Comparison of ENCODE assay signal across 8 cellular contexts in the genomic region with DNA sequence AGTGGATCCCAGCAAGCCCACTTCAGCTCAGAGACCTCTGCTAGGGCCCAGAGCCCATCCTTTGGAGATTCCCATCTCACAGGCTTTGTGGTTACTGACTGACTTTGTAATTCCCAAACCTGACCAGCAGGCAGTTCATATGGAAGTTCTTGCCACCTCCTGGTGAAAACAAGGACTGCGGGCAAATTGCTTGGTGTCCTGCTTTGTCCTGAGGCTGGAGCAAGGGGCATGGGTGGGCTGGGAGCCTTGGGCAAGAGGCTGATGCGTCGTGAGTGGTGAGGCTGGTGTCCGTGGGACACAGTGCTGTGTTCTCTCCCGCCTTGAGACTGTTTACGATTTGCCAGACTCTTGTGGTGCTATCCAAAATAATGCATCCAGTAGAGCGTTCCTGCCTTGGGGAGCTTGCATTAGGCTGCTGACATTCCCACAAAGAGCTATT.
DNase-seq lines count a peak whose midpoint lies in the region; ATAC-seq, FAIRE-seq and TF ChIP-seq lines count a peak whose summit lies in the region.

No MANE protein-coding gene starts in this region.

- peak overlapping the region; percentile 75 for H3K27ac ChIP-seq in angular gyrus (ENCODE audit: low read depth, low read length)
- peak overlapping the region; percentile 34 to 94 (median 93) for H3K27ac ChIP-seq in stomach

- no peaks in the 10 kb centered on the region for H3K27me3 ChIP-seq in stomach

- H3K36me3 ChIP-seq in stomach: no peaks in the 10 kb centered on the region

- peak in 4 of 7 experiments; percentile 45 to 81 (median 60) for TF ChIP-seq CTCF in stomach (IDR thresholded peaks at IDR 0.05)
- TF ChIP-seq CTCF in GM20000 (IDR thresholded peaks at IDR 0.05; ENCODE audit: extremely low read depth, missing control alignments): no peak

- FAIRE-seq in G401.6 (lab: Jason Lieb, UNC): peak; percentile 51

- WGBS in stomach, 5 donors: 69 to 71% (median 70%) methylated on average over 7 of the region's 7 CpGs

- TF ChIP-seq EP300 in stomach (IDR thresholded peaks at IDR 0.05): no peak

- peaks cover 56 to 84% (median 66%) of the 10 kb centered on the region in 4 donors for H3K4me1 ChIP-seq in stomach

- H3K4me3 ChIP-seq in stomach: no peak overlapping the region

- DNase-seq in NCI-H187 treated with DMSO at 0.1 percent for 48 hours (lab: John Stamatoyannopoulos, UW): peak; percentile 38
- peak; percentile 94 for DNase-seq in iPS DF 4.7 (ENCODE audit: extremely low read depth, low spot score)
- peak; percentile 65 for DNase-seq in stomach
- DNase-seq in GM20000 (ENCODE audit: low spot score): no peak
- DNase-seq in activated CD4-positive, alpha-beta T cell treated with anti-CD3 and anti-CD28 coated beads for 4 hours: no peak

- intact Hi-C loops in stomach (cut with DNase I; ENCODE audit: low total_unique reads): no loop called here

- no peak for TF ChIP-seq POLR2A in stomach (IDR thresholded peaks at IDR 0.05)

- no peak for ATAC-seq in GM18511 (IDR thresholded peaks at IDR 0.05; ENCODE audit: unreplicated experiment)

- no peaks in the 10 kb centered on the region for H3K9me3 ChIP-seq in stomach

Comparison
In these comparisons a context has a peak if more than half of its experiments do, and no peak if none do; other contexts are left out.
1. DNase-seq: peak in NCI-H187 treated with DMSO at 0.1 percent for 48 hours (single experiment), iPS DF 4.7 (single experiment) and stomach (single experiment); none in GM20000 (single experiment) and activated CD4-positive, alpha-beta T cell treated with anti-CD3 and anti-CD28 coated beads for 4 hours (0 of 2).